25 cellular contexts compared by ENCODE assay signal in the genomic region with DNA sequence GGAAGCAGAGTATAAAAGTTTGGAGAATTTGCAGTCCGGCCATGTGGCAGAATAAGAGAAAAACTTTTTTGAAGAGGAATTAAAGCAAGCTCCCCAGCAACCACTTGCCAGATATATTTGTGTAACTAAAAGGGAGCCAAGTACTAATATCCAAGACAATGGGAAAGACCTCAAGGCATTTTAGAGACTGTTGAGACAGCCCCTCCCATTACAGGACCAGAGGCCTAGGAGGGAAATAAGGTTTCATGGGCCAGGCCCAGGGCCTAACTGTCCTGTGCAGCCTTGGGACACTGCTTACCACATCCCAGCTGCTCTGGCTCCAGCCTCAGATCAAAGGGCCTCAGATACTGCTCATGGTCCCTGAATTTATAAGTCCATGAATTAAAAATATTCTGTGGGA.
DNase-seq lines count a peak whose midpoint lies in the region; ATAC-seq, FAIRE-seq and TF ChIP-seq lines count a peak whose summit lies in the region.
"Had no signal": no experiment of that assay in that cellular context is flagged by ENCODE, and none has a peak within 500 bp of the region (broad histone marks: within the 10 kb centered on the region; RNA-seq: fewer than 3 reads in every experiment).

No MANE protein-coding gene starts in this region.

- CTCF ChIA-PET in OCI-LY7 (lab: Charles Lee; ENCODE audit: unreplicated experiment) = no interaction called here
- CTCF ChIA-PET in HepG2 (lab: Yijun Ruan, JAX; ENCODE audit: low intra/inter-chr PET ratio, low total read pairs) = no interaction called here

- H3K36me3 Mint-ChIP-seq in GM23338 (ENCODE audit: low read depth) = peaks cover 15% of the 10 kb centered on the region; the same call in 2 of the 3 replicates
- H3K36me3 Mint-ChIP-seq: CD14-positive monocyte; CD8-positive, alpha-beta memory T cell had no signal

- TF ChIP-seq CTCF in GM23338 (conservative IDR thresholded peaks at IDR 0.05; ENCODE audit: low read depth in 2 of 2) (no peak), OCI-LY7 (conservative IDR thresholded peaks at IDR 0.05; ENCODE audit: low read length) (no peak), HepG2 (CRISPR knock-in tag; IDR thresholded peaks at IDR 0.05) (no peak)

- no peaks in the 10 kb centered on the region for H3K79me2 ChIP-seq in GM23338 (replicated peaks; ENCODE audit: insufficient read depth)
- no peaks in the 10 kb centered on the region for H3K79me2 ChIP-seq in OCI-LY7 (ENCODE audit: insufficient read depth, low read depth, low read length)
- H3K79me2 ChIP-seq in HepG2 (ENCODE audit: insufficient read depth, low read length) = no peaks in the 10 kb centered on the region

- H3K4me1 ChIP-seq in GM23338 (ENCODE audit: insufficient read depth) = no peaks in the 10 kb centered on the region
- no peaks in the 10 kb centered on the region for H3K4me1 ChIP-seq in NT2/D1 (ENCODE audit: insufficient read depth, insufficient read length)
- no peaks in the 10 kb centered on the region for H3K4me1 ChIP-seq in OCI-LY7 (ENCODE audit: insufficient read depth, low read length, poor library complexity, severe bottlenecking)
- no peaks in the 10 kb centered on the region for H3K4me1 ChIP-seq in HepG2 (ENCODE audit: insufficient read depth, low read length)
- H3K4me1 ChIP-seq: A549; BE2C; BLaER1 treated with 17β-estradiol and CSF1 and Interleukin-3, amounts not matched to agents 10 nM and 100 nM had no signal

- H4K20me1 ChIP-seq in GM23338 (replicated peaks; ENCODE audit: insufficient read depth) (no peaks in the 10 kb centered on the region), OCI-LY7 (ENCODE audit: insufficient read depth, low read length) (no peaks in the 10 kb centered on the region), HepG2 (ENCODE audit: insufficient read depth, low read length) (no peaks in the 10 kb centered on the region)
- H4K20me1 ChIP-seq: BLaER1 treated with 17β-estradiol and CSF1 and Interleukin-3, amounts not matched to agents 10 nM and 100 nM had no signal

- H3K9me3 ChIP-seq in NT2/D1 (ENCODE audit: insufficient read depth, low read length) = peaks cover 18% of the 10 kb centered on the region; the same call in 1 of the 2 replicates
- no peaks in the 10 kb centered on the region for H3K9me3 ChIP-seq in OCI-LY7 (ENCODE audit: low read length)
- H3K9me3 ChIP-seq in HepG2 (ENCODE audit: low read length) = no peaks in the 10 kb centered on the region
- H3K9me3 ChIP-seq: A549, BE2C had no signal

- 4% methylated on average over 1 of the region's 1 CpG for WGBS in HepG2 (ENCODE audit: low lambda C conversion rate)

- H3K9me3 Mint-ChIP-seq in GM23338 = peaks cover 18% of the 10 kb centered on the region

- H3K36me3 ChIP-seq in GM23338 (ENCODE audit: insufficient read depth) (no peaks in the 10 kb centered on the region), NT2/D1 (ENCODE audit: insufficient read depth, insufficient read length, low read length) (no peaks in the 10 kb centered on the region), OCI-LY7 (ENCODE audit: insufficient read depth, low read length) (no peaks in the 10 kb centered on the region), HepG2 (replicated peaks in 1 of 2; ENCODE audit: control insufficient read depth in 1 of 2, insufficient read depth in 2 of 2, low read length in 2 of 2) (no peaks in the 10 kb centered on the region)
- H3K36me3 ChIP-seq: BE2C; BLaER1 treated with 17β-estradiol and CSF1 and Interleukin-3, amounts not matched to agents 10 nM and 100 nM had no signal

- H3K27ac Mint-ChIP-seq in GM23338 = no peak overlapping the region
- H3K27ac Mint-ChIP-seq: CD14-positive monocyte; CD4-positive, alpha-beta T cell; CD8-positive, alpha-beta memory T cell had no signal

- no peak for TF ChIP-seq POLR2A in HepG2 (IDR thresholded peaks at IDR 0.05; ENCODE audit: insufficient read depth in 1 of 2, low read depth in 2 of 2, low read length in 2 of 2)

- H2AFZ ChIP-seq in GM23338 (no peak overlapping the region), OCI-LY7 (ENCODE audit: low read length) (no peak overlapping the region), HepG2 (ENCODE audit: low read length) (no peak overlapping the region)
- H2AFZ ChIP-seq: GM23248 had no signal

- no TSS peak for BruUV-seq in OCI-LY7 (replicated peaks; lab: Mats Ljungman, UMichigan)
- no TSS peak for BruUV-seq in HepG2 (replicated peaks; lab: Mats Ljungman, UMichigan)

- peak overlapping the region; percentile 48; the same call in 1 of the 2 replicates for H3K4me2 ChIP-seq in GM23338
- no peak overlapping the region for H3K4me2 ChIP-seq in OCI-LY7 (ENCODE audit: low read length)
- H3K4me2 ChIP-seq in HepG2 (ENCODE audit: low read depth, low read length) = no peak overlapping the region
- H3K4me2 ChIP-seq: A549; BLaER1 treated with 17β-estradiol and CSF1 and Interleukin-3, amounts not matched to agents 10 nM and 100 nM had no signal

- in situ Hi-C loops in HepG2 (cut with HindIII; ENCODE audit: extremely low pct_ligation_motif_present, low pct_unique_long_range_greater_than_20kb) = no loop called here

- no peak for TF ChIP-seq RAD21 in HepG2 (CRISPR knock-in tag; IDR thresholded peaks at IDR 0.05)

- peaks cover 6% of the 10 kb centered on the region; the same call in 1 of the 3 replicates for H3K4me1 Mint-ChIP-seq in GM23338
- H3K4me1 Mint-ChIP-seq: CD14-positive monocyte; CD8-positive, alpha-beta memory T cell had no signal

- H3K27me3 Mint-ChIP-seq in GM23338 (ENCODE audit: insufficient read depth, low read depth, poor library complexity) = no peaks in the 10 kb centered on the region
- H3K27me3 Mint-ChIP-seq: CD4-positive, alpha-beta T cell; CD8-positive, alpha-beta memory T cell had no signal

- intact Hi-C loops in OCI-LY7 (cut with micrococcal nuclease; ENCODE audit: unreplicated experiment) = no loop called here
- intact Hi-C loops in HepG2 (cut with micrococcal nuclease; ENCODE audit: unreplicated experiment) = no loop called here

- ATAC-seq in GM23338 (peak; percentile 56; the same call in 2 of the 3 replicates), HepG2 (no peak)
- ATAC-seq: A549 had no signal

- H3K4me3 Mint-ChIP-seq in GM23338 = no peak overlapping the region
- H3K4me3 Mint-ChIP-seq: CD14-positive monocyte; CD4-positive, alpha-beta T cell; CD8-positive, alpha-beta memory T cell had no signal

- H3K9me2 ChIP-seq in GM23338 (ENCODE audit: insufficient read depth) = no peaks in the 10 kb centered on the region
- no peaks in the 10 kb centered on the region for H3K9me2 ChIP-seq in OCI-LY7 (ENCODE audit: insufficient read depth, low read length)

- TF ChIP-seq EP300 in HepG2 (IDR thresholded peaks at IDR 0.05; ENCODE audit: low read depth in 2 of 2, low read length in 2 of 2) (no peak), HepG2 (CRISPR knock-in tag; IDR thresholded peaks at IDR 0.05; ENCODE audit: borderline replicate concordance) (no peak)

- no peaks in the 10 kb centered on the region for H3K27me3 ChIP-seq in GM23338 (ENCODE audit: insufficient read depth)
- H3K27me3 ChIP-seq in NT2/D1 (ENCODE audit: insufficient read depth, insufficient read length) = no peaks in the 10 kb centered on the region
- no peaks in the 10 kb centered on the region for H3K27me3 ChIP-seq in HepG2 (ENCODE audit: control insufficient read depth in 1 of 2, insufficient read depth in 2 of 2, low read length in 2 of 2)
- H3K27me3 ChIP-seq: BE2C had no signal

- H3K27ac ChIP-seq in GM23338 (ENCODE audit: low read depth) (0 out of 2 replicates have a peak overlapping the region, but pooled peaks have one; percentile 57), OCI-LY7 (ENCODE audit: low read depth, low read length, poor library complexity, severe bottlenecking) (no peak overlapping the region), HepG2 (ENCODE audit: extremely low read length, insufficient read depth, low read length) (no peak overlapping the region)
- H3K27ac ChIP-seq: A549; BLaER1 treated with 17β-estradiol and CSF1 and Interleukin-3, amounts not matched to agents 10 nM and 100 nM; GM23248 had no signal

- DNase-seq in GM23338 (ENCODE audit: low spot score) (peak; percentile 46), NT2/D1 (ENCODE audit: low read depth, low spot score) (peak; percentile 66), iPS DF 19.7 (ENCODE audit: low read depth, low spot score) (peak; percentile 3), iPS-NIHi7 (ENCODE audit: extremely low spot score) (peak; percentile 15), SHP77 (lab: John Stamatoyannopoulos, UW) (no peak), OCI-LY7 (ENCODE audit: low spot score) (no peak), HepG2 (ENCODE audit: low spot score) (no peak), NCI-H2081 (lab: John Stamatoyannopoulos, UW) (no peak)
- DNase-seq: 8988T; ACHN; AML-193; BE2C; CD4-positive, alpha-beta T cell; CD8-positive, alpha-beta memory T cell; DMS 273 treated with DMSO at 0.1 percent for 48 hours; DMS79; EL; GF-D8; GM23248; HCEC 1CT had no signal

- H3K4me3 ChIP-seq in GM23338 (no peak overlapping the region), NT2/D1 (ENCODE audit: insufficient read length, low read depth) (no peak overlapping the region), OCI-LY7 (ENCODE audit: low read depth, low read length, poor library complexity, severe bottlenecking) (no peak overlapping the region), HepG2 (replicated peaks in 1 of 3; ENCODE audit: insufficient read depth in 1 of 3, low read depth in 2 of 3, low read length in 3 of 3) (no peak overlapping the region)
- H3K4me3 ChIP-seq: A549; BLaER1 treated with 17β-estradiol and CSF1 and Interleukin-3, amounts not matched to agents 10 nM and 100 nM; GM23248 had no signal

- H3F3A ChIP-seq in GM23338 (replicated peaks; ENCODE audit: low read depth) = no peaks in the 10 kb centered on the region

- POLR2A ChIA-PET in OCI-LY7 (lab: Charles Lee) (no interaction called here), HepG2 (lab: Yijun Ruan, JAX) (no interaction called here)

- H3K9ac ChIP-seq in NT2/D1 (ENCODE audit: insufficient read length, low read depth) (no peak overlapping the region), HepG2 (ENCODE audit: insufficient read depth, low read depth, low read length) (no peak overlapping the region)
- H3K9ac ChIP-seq: BLaER1 treated with 17β-estradiol and CSF1 and Interleukin-3, amounts not matched to agents 10 nM and 100 nM; GM23248 had no signal

- no peak for FAIRE-seq in HepG2 (lab: Jason Lieb, UNC)
- FAIRE-seq: A549, D721Med, GM12892 had no signal

TF ChIP-seq in GM23338, 12 proteins besides CTCF, POLR2A, EP300 and RAD21 (continues in another document):
- no peak for TF ChIP-seq ZNF114 (CRISPR knock-in tag; IDR thresholded peaks at IDR 0.05)

TF ChIP-seq in HepG2, 621 proteins besides CTCF, POLR2A, EP300 and RAD21 (continues in another document):
- TF ChIP-seq ZBTB1 (CRISPR knock-in tag; IDR thresholded peaks at IDR 0.05; ENCODE audit: borderline replicate concordance) = no peak
- TF ChIP-seq ZNF138 (CRISPR knock-in tag; IDR thresholded peaks at IDR 0.05; ENCODE audit: low read depth) = no peak
- TF ChIP-seq POLR2AphosphoS2 (IDR thresholded peaks at IDR 0.05; ENCODE audit: low read depth, low read length) = no peak
- TF ChIP-seq ZSCAN9 (CRISPR knock-in tag; IDR thresholded peaks at IDR 0.05; ENCODE audit: borderline replicate concordance) = no peak
- no peak for TF ChIP-seq ELF3 (CRISPR knock-in tag; IDR thresholded peaks at IDR 0.05)
- TF ChIP-seq AGO2 (optimal IDR thresholded peaks at IDR 0.05; ENCODE audit: low read depth, low read length) = no peak

Comparison
In these comparisons a context has a peak if more than half of its experiments do, and no peak if none do; other contexts are left out.
1. DNase-seq: peak in GM23338 (single experiment), NT2/D1 (single experiment), iPS DF 19.7 (single experiment) and iPS-NIHi7 (single experiment); none in SHP77 (0 of 2), OCI-LY7 (single experiment), HepG2 (single experiment) and NCI-H2081 (0 of 2).